26 cellular contexts compared by ENCODE assay signal in the genomic region with DNA sequence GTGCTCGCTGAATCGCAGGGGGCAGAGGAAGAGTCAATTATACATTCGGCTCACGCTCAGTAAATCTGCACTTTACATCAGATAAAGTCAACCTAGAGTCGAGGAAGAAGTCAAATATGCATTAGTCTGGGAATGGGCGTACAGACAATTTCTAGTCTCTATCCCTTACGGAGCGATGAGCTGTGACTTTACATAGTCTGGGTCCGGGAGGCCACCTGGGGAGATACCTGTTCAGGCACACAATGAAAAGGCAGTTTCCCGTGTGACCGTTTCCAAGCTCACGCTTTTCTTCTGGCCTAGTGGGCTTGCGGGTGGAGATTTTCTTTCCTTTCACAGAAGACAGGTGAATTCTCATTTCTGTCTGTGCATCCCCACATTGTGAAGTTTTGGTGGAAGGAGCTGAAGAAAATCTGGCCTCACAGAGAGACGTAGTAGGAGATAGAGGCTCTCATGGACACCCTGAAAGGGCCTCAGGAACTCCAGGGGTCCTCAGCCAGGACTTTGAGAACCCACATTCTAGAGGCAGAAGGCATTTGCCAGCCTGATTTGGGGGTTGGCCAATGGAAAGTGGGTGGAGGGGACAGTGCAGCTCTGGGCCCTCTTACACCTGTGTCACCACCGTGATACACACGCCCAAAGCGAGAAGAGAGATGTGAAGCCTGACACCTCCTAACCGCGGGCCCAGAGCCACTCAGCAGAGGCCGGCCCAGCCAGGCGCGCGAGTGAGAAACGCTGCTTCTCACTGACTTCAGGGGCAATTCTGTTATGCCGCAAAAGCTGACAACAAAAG. TPM values are rescaled to one million over a fixed set of nuclear protein-coding genes. Genes with fewer than 3 reads are reported as not detected.
DNase-seq lines count a peak whose midpoint lies in the region; ATAC-seq and TF ChIP-seq lines count a peak whose summit lies in the region.
"Had no signal": no experiment of that assay in that cellular context is flagged by ENCODE, and none has a peak within 500 bp of the region (broad histone marks: within the 10 kb centered on the region; RNA-seq: fewer than 3 reads in every experiment).

No MANE protein-coding gene starts in this region.

- peaks cover 0 to 15% of the 10 kb centered on the region in 2 donors for H3K4me1 ChIP-seq in right atrium auricular region
- H3K4me1 ChIP-seq in Caco-2, result no peaks in the 10 kb centered on the region

- peak; percentile 54 to 58 for ATAC-seq in natural killer cell treated with Interleukin-12 subunit alpha and Interleukin-12 subunit beta and Interleukin-15 and Interleukin-18, amount 100 ng/mL, for 72 hours
- no peak for ATAC-seq in GM19023 (IDR thresholded peaks at IDR 0.05; ENCODE audit: unreplicated experiment)

- H3K9me3 ChIP-seq in right atrium auricular region (no peaks in the 10 kb centered on the region), Caco-2 (no peaks in the 10 kb centered on the region)

- no peaks in the 10 kb centered on the region for H3K27me3 ChIP-seq in right atrium auricular region
- peaks cover 0 to 7% (median 0%) of the 10 kb centered on the region in 45 donors for H3K27me3 ChIP-seq in dorsolateral prefrontal cortex
- H3K27me3 ChIP-seq in Caco-2 (replicated peaks; ENCODE audit: control insufficient read depth, insufficient read depth, low read length), result no peaks in the 10 kb centered on the region
- H3K27me3 ChIP-seq: SJSA1 had no signal

- peaks cover 18 to 31% of the 10 kb centered on the region in 2 donors for H3K4me1 Mint-ChIP-seq in natural killer cell treated with Interleukin-12 subunit alpha and Interleukin-12 subunit beta and Interleukin-15 and Interleukin-18, amount 100 ng/mL, for 72 hours (ENCODE audit: low read depth in 2 of 2)
- H3K4me1 Mint-ChIP-seq in Caco-2 (ENCODE audit: low read depth, unreplicated experiment), result no peaks in the 10 kb centered on the region

- no peaks in the 10 kb centered on the region for H3K9me3 Mint-ChIP-seq in natural killer cell treated with Interleukin-12 subunit alpha and Interleukin-12 subunit beta and Interleukin-15 and Interleukin-18, amount 100 ng/mL, for 72 hours
- H3K9me3 Mint-ChIP-seq in Caco-2 (ENCODE audit: unreplicated experiment), result no peaks in the 10 kb centered on the region

- H3K4me3 ChIP-seq in right atrium auricular region (no peak overlapping the region), dorsolateral prefrontal cortex (no peak overlapping the region), Caco-2 (ENCODE audit: low read depth, low read length) (no peak overlapping the region)
- H3K4me3 ChIP-seq: SJSA1 had no signal

- intact Hi-C loops in cardiac septum (cut with DNase I) (no loop called here), dorsolateral prefrontal cortex (cut with DNase I) (no loop called here), Caco-2 (cut with micrococcal nuclease; ENCODE audit: unreplicated experiment) (no loop called here)

- BruUV-seq in Caco-2 (replicated peaks; lab: Mats Ljungman, UMichigan), result no TSS peak

- no peak overlapping the region for H3K27ac Mint-ChIP-seq in natural killer cell treated with Interleukin-12 subunit alpha and Interleukin-12 subunit beta and Interleukin-15 and Interleukin-18, amount 100 ng/mL, for 72 hours
- no peak overlapping the region for H3K27ac Mint-ChIP-seq in Caco-2 (ENCODE audit: unreplicated experiment)

- H3K36me3 Mint-ChIP-seq in natural killer cell treated with Interleukin-12 subunit alpha and Interleukin-12 subunit beta and Interleukin-15 and Interleukin-18, amount 100 ng/mL, for 72 hours, result peaks cover 14% of the 10 kb centered on the region
- H3K36me3 Mint-ChIP-seq in Caco-2 (ENCODE audit: insufficient read depth, unreplicated experiment), result peaks cover 40% of the 10 kb centered on the region

- H3K4me3 Mint-ChIP-seq in natural killer cell treated with Interleukin-12 subunit alpha and Interleukin-12 subunit beta and Interleukin-15 and Interleukin-18, amount 100 ng/mL, for 72 hours, result no peak overlapping the region
- no peak overlapping the region for H3K4me3 Mint-ChIP-seq in Caco-2 (ENCODE audit: unreplicated experiment)

- peaks cover 36% of the 10 kb centered on the region for H3K36me3 ChIP-seq in right atrium auricular region
- no peaks in the 10 kb centered on the region for H3K36me3 ChIP-seq in Caco-2 (ENCODE audit: control insufficient read depth, insufficient read depth, low read length)

- no peak for TF ChIP-seq POLR2A in erythroblast (IDR thresholded peaks at IDR 0.05; ENCODE audit: low read length)

- H3K27ac ChIP-seq in right atrium auricular region (no peak overlapping the region), dorsolateral prefrontal cortex (peak overlapping the region in 35 of 59 donors; percentile 2 to 73 (median 48))
- H3K27ac ChIP-seq: C4-2B, SJSA1 had no signal

- H3K27me3 Mint-ChIP-seq in natural killer cell treated with Interleukin-12 subunit alpha and Interleukin-12 subunit beta and Interleukin-15 and Interleukin-18, amount 100 ng/mL, for 72 hours, result peaks cover 7 to 14% of the 10 kb centered on the region in 2 donors
- no peaks in the 10 kb centered on the region for H3K27me3 Mint-ChIP-seq in Caco-2 (ENCODE audit: insufficient read depth, unreplicated experiment)

- POLR2A ChIA-PET in Caco-2 (lab: Charles Lee), result no interaction called here

- CTCF ChIA-PET in Caco-2 (lab: Charles Lee), result interaction anchor here (1.0 to 1.3 kb wide), 2 partner anchors 11 to 16 kb away, joined by 4 read pairs; partner anchors contain the start of gene OCA2

- DNase-seq in cardiac septum (ENCODE audit: low spot score) (peak; percentile 46), right atrium auricular region (ENCODE audit: low spot score) (no peak), dorsolateral prefrontal cortex (peak in 3 of 10 donors; percentile 8 to 51 (median 34)), Caco-2 (no peak), erythroblast (lab: John Stamatoyannopoulos, UW) (no peak)
- no peak for DNase-seq in natural killer cell treated with Interleukin-12 subunit alpha and Interleukin-12 subunit beta and Interleukin-15 and Interleukin-18, amount 100 ng/mL, for 72 hours (ENCODE audit: low spot score)
- DNase-seq in activated effector memory CD4-positive, alpha-beta T cell treated with anti-CD3 and anti-CD28 coated beads, Interleukin-2, amount 50 U/mL, for 16 hours, result no peak
- DNase-seq: activated CD4-positive, alpha-beta T cell treated with anti-CD3 and anti-CD28 coated beads for 4 hours; central memory CD4-positive, alpha-beta T cell; DMS53; effector CD4-positive, alpha-beta T cell; GDM1; HCEC 1CT; IMR-90; kidney glomerular epithelial cell; NCI-H1436; NCI-H2107; nucleus accumbens; retina; stimulated activated CD4-positive, alpha-beta T cell treated with anti-CD3 and anti-CD28 coated beads, Interleukin-12 subunit alpha, Interleukin-12 subunit beta, amount 100 ng/mL, for 4 hours had no signal

- no peak for TF ChIP-seq CTCF in right atrium auricular region (IDR thresholded peaks at IDR 0.05)
- TF ChIP-seq CTCF in dorsolateral prefrontal cortex (IDR thresholded peaks at IDR 0.05 in 54 of 56, conservative IDR thresholded peaks at IDR 0.05 in 2 of 56; ENCODE audit: low read depth in 1 of 56, partially characterized antibody in 56 of 56), result no peak
- no peak for TF ChIP-seq CTCF in Caco-2 (IDR thresholded peaks at IDR 0.05; ENCODE audit: insufficient read depth in 1 of 2, low read depth in 1 of 2, low read length in 1 of 2, severe bottlenecking in 1 of 2, unreplicated experiment in 1 of 2)

RNA-seq across cellular contexts. Expression of gene OCA2, which starts 10.7 kb away (rescaled TPM):
- total RNA-seq in cardiac septum (not detected), right atrium auricular region (under 1 TPM in 1 of 2 donors, not detected in 1; 0.31 TPM), dorsolateral prefrontal cortex (10 to 100 TPM in 1 of 120 experiments, 1 to 10 TPM in 119; 2.0 to 12.0 (median 6.1) TPM), Caco-2 (2022) (0.57 and 0.86 TPM in 2 replicates)
- not detected for total RNA-seq in natural killer cell treated with Interleukin-12 subunit alpha and Interleukin-12 subunit beta and Interleukin-15 and Interleukin-18, amount 100 ng/mL, for 72 hours
- total RNA-seq: lung microvascular endothelial cell; M059J; T-helper 1 cell treated with Interleukin-12 subunit alpha and Interleukin-12 subunit beta and Interleukin-4 antibody, amounts not matched to agents 30 ng/mL and 1 ng/mL, for 36 hours had no signal

Comparison
In these comparisons a context has a peak if more than half of its experiments do, and no peak if none do; other contexts are left out.
1. H3K27ac ChIP-seq: peak in dorsolateral prefrontal cortex (35 of 59); none in right atrium auricular region (0 of 2).